ENCODE assay signal across 19 cellular contexts in the genomic region with DNA sequence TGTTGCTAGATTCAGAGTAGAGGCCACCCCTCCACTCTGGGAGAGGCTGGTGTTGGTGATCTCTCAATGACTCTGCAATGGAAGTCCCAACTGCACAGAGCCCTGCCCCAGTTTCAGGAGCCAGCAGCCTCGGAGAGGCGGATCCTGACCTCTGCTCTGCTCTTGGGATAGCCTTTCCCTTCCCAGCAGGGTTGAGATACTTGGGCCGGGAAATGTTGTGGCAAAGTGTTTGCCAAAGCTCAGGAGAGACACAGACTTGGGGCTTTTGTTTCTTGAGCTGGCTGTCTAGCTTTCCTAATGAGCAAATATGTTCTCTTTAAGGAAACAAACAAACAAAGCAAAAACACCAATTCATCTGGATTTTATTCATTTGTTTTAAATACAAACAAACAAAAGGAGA.
DNase-seq lines count a peak whose midpoint lies in the region; ATAC-seq and TF ChIP-seq lines count a peak whose summit lies in the region.
"Had no signal": no experiment of that assay in that cellular context is flagged by ENCODE, and none has a peak within 500 bp of the region (broad histone marks: within the 10 kb centered on the region; RNA-seq: fewer than 3 reads in every experiment).

No MANE protein-coding gene starts in this region.

- H2BK120ac ChIP-seq in IMR-90 (ENCODE audit: low read depth, low read length), result no peak overlapping the region

- H2BK5ac ChIP-seq in IMR-90 (ENCODE audit: low read depth, low read length, poor library complexity, severe bottlenecking), result no peak overlapping the region

- H3K9me3 ChIP-seq in IMR-90 (ENCODE audit: control insufficient read depth, insufficient read depth, low read length) (no peaks in the 10 kb centered on the region), muscle layer of colon (ENCODE audit: low read length) (no peaks in the 10 kb centered on the region), subcutaneous abdominal adipose tissue (ENCODE audit: control insufficient read depth in 5 of 5, low read length in 5 of 5) (no peaks in the 10 kb centered on the region), Karpas-422 (ENCODE audit: low read length) (no peaks in the 10 kb centered on the region)
- H3K9me3 ChIP-seq: colonic mucosa, HAP-1, Peyer's patch, stomach had no signal

- H3K9me1 ChIP-seq in IMR-90 (ENCODE audit: insufficient read depth, low read length), result no peaks in the 10 kb centered on the region

- H3K4me1 ChIP-seq in IMR-90 (ENCODE audit: control insufficient read depth, insufficient read depth, low read length) (peaks cover 2% of the 10 kb centered on the region; the same call in 1 of the 2 replicates), muscle layer of colon (ENCODE audit: insufficient read depth, low read length) (no peaks in the 10 kb centered on the region), subcutaneous abdominal adipose tissue (ENCODE audit: control insufficient read depth in 5 of 5, insufficient read depth in 5 of 5, low read length in 5 of 5) (peaks cover 14 to 79% (median 70%) of the 10 kb centered on the region in 5 donors), Karpas-422 (ENCODE audit: low read length) (0 out of 2 replicates have a peak, but pooled peaks cover 2% of the 10 kb centered on the region)
- H3K4me1 ChIP-seq: colonic mucosa, HAP-1 had no signal

- H3K4ac ChIP-seq in IMR-90 (ENCODE audit: low read depth, low read length), result no peak overlapping the region

- H2BK20ac ChIP-seq in IMR-90 (ENCODE audit: low read depth, low read length), result no peak overlapping the region

- ATAC-seq in IMR-90 (ENCODE audit: low read depth) (peak; percentile 6; the same call in 1 of the 2 replicates), HG02852 (IDR thresholded peaks at IDR 0.05; ENCODE audit: unreplicated experiment) (no peak), HG03196 (IDR thresholded peaks at IDR 0.05; ENCODE audit: unreplicated experiment) (no peak)
- ATAC-seq: activated CD8-positive, alpha-beta T cell treated with anti-CD3 and anti-CD28 coated beads, Interleukin-2, amount 10 ng/mL, durations not matched to agents 7 days and 5 days; left lobe of liver had no signal

- no peaks in the 10 kb centered on the region for H3K79me2 ChIP-seq in Karpas-422 (ENCODE audit: low read length)

- in situ Hi-C loops in IMR-90 (cut with MboI; ENCODE audit: low sequenced_read_pairs), result loop anchor here (10.0 to 25.0 kb wide), 3 partner anchors 190 to 1160 kb away; partner anchors contain the start of gene LMO4

- H3K4me3 ChIP-seq in IMR-90 (ENCODE audit: insufficient read depth, low read depth, low read length), result no peak overlapping the region
- no peak overlapping the region for H3K4me3 ChIP-seq in muscle layer of colon (ENCODE audit: low read depth in 1 of 2, low read length in 2 of 2)
- H3K4me3 ChIP-seq in subcutaneous abdominal adipose tissue (ENCODE audit: low read depth in 1 of 5, low read length in 5 of 5), result peak overlapping the region in 1 of 5 donors; percentile 23
- H3K4me3 ChIP-seq in Karpas-422 (ENCODE audit: low read length), result no peak overlapping the region
- H3K4me3 ChIP-seq: colonic mucosa, HAP-1, Peyer's patch, SK-N-MC, stomach had no signal

- H3K56ac ChIP-seq in IMR-90 (ENCODE audit: extremely low read depth, insufficient read depth, low read length), result no peak overlapping the region

- H3K14ac ChIP-seq in IMR-90 (replicated peaks; ENCODE audit: low read depth, low read length), result no peak overlapping the region

- no peaks in the 10 kb centered on the region for H3K79me1 ChIP-seq in IMR-90 (ENCODE audit: low read depth in 1 of 2, low read length in 2 of 2)

- H2AFZ ChIP-seq in IMR-90 (replicated peaks; ENCODE audit: low read length, poor library complexity), result no peak overlapping the region
- H2AFZ ChIP-seq in Karpas-422 (ENCODE audit: low read length), result no peak overlapping the region

- H4K8ac ChIP-seq in IMR-90 (ENCODE audit: low read depth in 2 of 2, low read length in 2 of 2), result no peak overlapping the region

- no peak for TF ChIP-seq POLR2A in IMR-90 (IDR thresholded peaks at IDR 0.05; ENCODE audit: low read depth, low read length)

- dilution Hi-C loops in IMR-90 (cut with HindIII; ENCODE audit: low sequenced_read_pairs, unreplicated experiment), result no loop called here

- DNase-seq in IMR-90 (no peak), head of caudate nucleus (peak in 34 of 42 donors; percentile 21 to 81 (median 47)), Karpas-422 (no peak), GM03348 (ENCODE audit: low spot score) (no peak)
- DNase-seq: activated B cell treated with CpG ODN at 0.5 μM for 24 hours; activated CD8-positive, alpha-beta T cell treated with anti-CD3 and anti-CD28 coated beads, Interleukin-2, amount 10 ng/mL, durations not matched to agents 7 days and 5 days; activated T-cell treated with anti-CD3 and anti-CD28 coated beads, Interleukin-2, amount 50 U/mL, for 48 hours; colonic mucosa; NCI-H2227 treated with DMSO at 0.1 percent for 48 hours; Peyer's patch; stimulated activated CD4-positive, alpha-beta T cell treated with anti-CD3 and anti-CD28 coated beads, Interleukin-2, amount 100 ng/mL, for 48 hours; stomach had no signal

- no peak overlapping the region for H4K91ac ChIP-seq in IMR-90 (ENCODE audit: insufficient read depth, low read depth, low read length)

- no peak overlapping the region for H2AK9ac ChIP-seq in IMR-90 (replicated peaks; ENCODE audit: low read depth, low read length, poor library complexity)

- H3K9me2 ChIP-seq in Karpas-422 (replicated peaks; ENCODE audit: insufficient read depth, low read length), result no peaks in the 10 kb centered on the region

- H2AK5ac ChIP-seq in IMR-90 (ENCODE audit: low read depth, low read length), result no peak overlapping the region

- no peak overlapping the region for H2BK15ac ChIP-seq in IMR-90 (ENCODE audit: low read depth, low read length)

- H3K18ac ChIP-seq in IMR-90 (ENCODE audit: low read depth, low read length), result no peak overlapping the region

- CTCF ChIA-PET in IMR-90 (lab: Yijun Ruan, JAX), result interaction anchor here (1.0 to 1.1 kb wide), 2 partner anchors 13 to 200 kb away, joined by 3 to 4 read pairs; no protein-coding TSS in a partner anchor

- H3K27ac ChIP-seq in IMR-90 (ENCODE audit: insufficient read depth, low read length) (no peak overlapping the region), muscle layer of colon (ENCODE audit: low read depth, low read length) (peak overlapping the region; percentile 24), subcutaneous abdominal adipose tissue (ENCODE audit: low read depth, low read length) (peak overlapping the region; percentile 93), Karpas-422 (ENCODE audit: low read length) (no peak overlapping the region)
- H3K27ac ChIP-seq: colonic mucosa, Peyer's patch, SK-N-MC had no signal

- H4K20me1 ChIP-seq in IMR-90 (ENCODE audit: insufficient read depth, low read length) (no peaks in the 10 kb centered on the region), Karpas-422 (ENCODE audit: insufficient read depth, low read depth, low read length) (no peaks in the 10 kb centered on the region)

- TF ChIP-seq RAD21 in IMR-90 (IDR thresholded peaks at IDR 0.05; ENCODE audit: low read length), result no peak

- H4K5ac ChIP-seq in IMR-90 (ENCODE audit: low read depth, low read length), result no peak overlapping the region

- H3K9ac ChIP-seq in IMR-90 (ENCODE audit: low read depth, low read length) (no peak overlapping the region), muscle layer of colon (ENCODE audit: low read length) (no peak overlapping the region), subcutaneous abdominal adipose tissue (ENCODE audit: low read length in 5 of 5) (peak overlapping the region in 1 of 5 donors; percentile 66), Karpas-422 (ENCODE audit: low read length) (no peak overlapping the region)

- POLR2A ChIA-PET in IMR-90 (lab: Charles Lee; ENCODE audit: unreplicated experiment), result no interaction called here

- no peaks in the 10 kb centered on the region for H3K36me3 ChIP-seq in IMR-90 (ENCODE audit: control insufficient read depth, insufficient read depth, low read length)
- no peaks in the 10 kb centered on the region for H3K36me3 ChIP-seq in muscle layer of colon (ENCODE audit: insufficient read depth, low read length)
- H3K36me3 ChIP-seq in subcutaneous abdominal adipose tissue (ENCODE audit: control insufficient read depth in 5 of 5, insufficient read depth in 5 of 5, low read length in 5 of 5), result peaks cover 0 to 8% (median 0%) of the 10 kb centered on the region in 5 donors
- no peaks in the 10 kb centered on the region for H3K36me3 ChIP-seq in Karpas-422 (ENCODE audit: insufficient read depth, low read length)
- H3K36me3 ChIP-seq: colonic mucosa, HAP-1, Peyer's patch, stomach had no signal

- WGBS in IMR-90 (ENCODE audit: extremely low coverage in 2 of 2, insufficient read length in 1 of 2), 2 experiments, result no CpG with 5 or more reads among the region's 3 CpGs

- no peak for TF ChIP-seq CTCF in IMR-90 (conservative IDR thresholded peaks at IDR 0.05; ENCODE audit: low read depth, low read length)

- H3K27me3 ChIP-seq in IMR-90 (ENCODE audit: control insufficient read depth, insufficient read depth, low read length) (peaks cover 3% of the 10 kb centered on the region), muscle layer of colon (ENCODE audit: control insufficient read depth in 1 of 2, insufficient read depth in 2 of 2, low read length in 2 of 2) (no peaks in the 10 kb centered on the region), subcutaneous abdominal adipose tissue (ENCODE audit: control insufficient read depth in 5 of 5, insufficient read depth in 4 of 5, low read length in 5 of 5) (no peaks in the 10 kb centered on the region), Karpas-422 (ENCODE audit: low read length) (no peaks in the 10 kb centered on the region)
- H3K27me3 ChIP-seq: colonic mucosa, Peyer's patch had no signal

- no TSS peak for BruUV-seq in IMR-90 (replicated peaks; lab: Mats Ljungman, UMichigan)

- H3K4me2 ChIP-seq in IMR-90 (ENCODE audit: low read depth, low read length), result no peak overlapping the region
- no peak overlapping the region for H3K4me2 ChIP-seq in Karpas-422 (ENCODE audit: low read depth, low read length, poor library complexity, severe bottlenecking)

- H3K23ac ChIP-seq in IMR-90 (ENCODE audit: low read depth, low read length), result no peak overlapping the region

- intact Hi-C loops in IMR-90 (cut with micrococcal nuclease), result loop anchor here (5.0 to 10.0 kb wide), 4 partner anchors 370 to 1460 kb away; no protein-coding TSS in a partner anchor
- intact Hi-C loops in head of caudate nucleus (cut with DNase I), result loop anchor here (5.0 to 10.0 kb wide), 3 partner anchors 200 to 1170 kb away; no protein-coding TSS in a partner anchor

TF ChIP-seq in IMR-90, 13 proteins besides CTCF, POLR2A, EP300 and RAD21 (continues in another document):
- TF ChIP-seq, protein P1, sequence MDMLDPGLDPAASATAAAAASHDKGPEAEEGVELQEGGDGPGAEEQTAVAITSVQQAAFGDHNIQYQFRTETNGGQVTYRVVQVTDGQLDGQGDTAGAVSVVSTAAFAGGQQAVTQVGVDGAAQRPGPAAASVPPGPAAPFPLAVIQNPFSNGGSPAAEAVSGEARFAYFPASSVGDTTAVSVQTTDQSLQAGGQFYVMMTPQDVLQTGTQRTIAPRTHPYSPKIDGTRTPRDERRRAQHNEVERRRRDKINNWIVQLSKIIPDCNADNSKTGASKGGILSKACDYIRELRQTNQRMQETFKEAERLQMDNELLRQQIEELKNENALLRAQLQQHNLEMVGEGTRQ (IDR thresholded peaks at IDR 0.05; ENCODE audit: low read depth, low read length), result no peak
- no peak for TF ChIP-seq MXI1 (IDR thresholded peaks at IDR 0.05; ENCODE audit: borderline replicate concordance, low read depth, low read length)
- no peak for TF ChIP-seq RCOR1 (IDR thresholded peaks at IDR 0.05; ENCODE audit: insufficient replicate concordance, low read length)

Comparison
In these comparisons a context has a peak if more than half of its experiments do, and no peak if none do; other contexts are left out.
1. DNase-seq: peak in head of caudate nucleus (34 of 42); none in IMR-90 (single experiment), Karpas-422 (single experiment) and GM03348 (single experiment).
2. H3K27ac ChIP-seq: peak in muscle layer of colon (single experiment) and subcutaneous abdominal adipose tissue (single experiment); none in IMR-90 (single experiment) and Karpas-422 (single experiment).